In the genomic region with DNA sequence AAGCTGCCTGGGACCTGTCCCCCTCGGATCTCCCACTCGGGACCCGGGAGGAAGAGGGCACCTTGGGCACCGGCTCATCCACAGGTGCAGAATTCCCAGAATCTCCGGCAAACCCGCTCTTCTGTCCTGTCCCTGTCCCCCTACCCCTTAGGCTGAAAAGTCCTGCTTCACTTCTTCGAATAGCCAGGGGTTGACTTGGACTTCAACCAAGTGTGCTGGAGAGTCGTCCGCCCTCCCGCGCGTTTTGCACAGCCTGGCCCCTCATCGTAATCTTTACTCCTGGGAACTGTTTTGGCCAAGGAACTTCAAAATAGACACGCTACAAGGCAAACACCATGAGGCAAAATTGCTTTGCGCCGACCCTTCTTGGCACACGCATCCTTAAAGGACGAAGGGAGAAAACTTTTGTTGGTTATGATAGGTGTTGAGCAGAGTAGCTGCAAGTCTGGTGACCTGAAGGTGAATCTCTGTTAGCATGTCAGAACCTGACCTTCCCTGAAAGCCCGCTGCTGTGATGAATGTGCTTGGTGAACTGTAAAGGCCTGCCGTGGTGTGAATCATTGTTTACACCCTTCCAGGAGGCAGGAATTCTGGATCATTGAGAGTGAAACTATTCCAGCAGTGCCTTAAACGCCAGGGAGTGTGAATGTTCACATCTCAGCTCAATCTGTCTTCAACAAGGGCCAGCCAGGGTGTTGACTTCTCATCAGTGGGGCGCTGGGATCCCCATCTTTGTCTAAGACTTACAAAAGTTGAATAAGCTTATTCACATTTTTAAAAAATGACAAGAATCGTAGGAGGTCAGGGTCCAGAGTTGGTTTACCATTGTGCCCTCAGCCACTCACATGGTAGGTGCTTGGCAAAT, we compare ENCODE assay signal across 8 cellular contexts. TPM values are rescaled to one million over a fixed set of nuclear protein-coding genes. Genes with fewer than 3 reads are reported as not detected.
DNase-seq lines count a peak whose midpoint lies in the region; ATAC-seq and TF ChIP-seq lines count a peak whose summit lies in the region.

No MANE protein-coding gene starts in this region.

- no peaks in the 10 kb centered on the region for H3K36me3 Mint-ChIP-seq in effector memory CD8-positive, alpha-beta T cell (ENCODE audit: insufficient read depth)
- peaks cover 8% of the 10 kb centered on the region for H3K36me3 Mint-ChIP-seq in natural killer cell treated with Interleukin-12 subunit alpha and Interleukin-12 subunit beta and Interleukin-15 and Interleukin-18, amount 100 ng/mL, for 72 hours

- TF ChIP-seq RAD21 in SK-N-SH (IDR thresholded peaks at IDR 0.05; ENCODE audit: low read length), result no peak

- no peak overlapping the region for H2AFZ ChIP-seq in SK-N-SH (ENCODE audit: low read depth)

- TF ChIP-seq EP300 in SK-N-SH (IDR thresholded peaks at IDR 0.05; ENCODE audit: borderline replicate concordance in 1 of 2, low read depth in 1 of 2, low read length in 1 of 2), result no peak

- H3K4me1 ChIP-seq in SK-N-SH (ENCODE audit: control insufficient read depth in 1 of 2, insufficient read depth in 2 of 2, low read depth in 1 of 2, low read length in 1 of 2), result peaks cover 0 to 19% of the 10 kb centered on the region in 2 experiments; a peak in 2 of 4 replicates

- no peaks in the 10 kb centered on the region for H4K20me1 ChIP-seq in SK-N-SH (ENCODE audit: insufficient read depth)

- no peaks in the 10 kb centered on the region for H3K27me3 ChIP-seq in SK-N-SH (ENCODE audit: insufficient read depth)

- H3K9me3 ChIP-seq in SK-N-SH, result no peaks in the 10 kb centered on the region

- no peaks in the 10 kb centered on the region for H3K9me2 ChIP-seq in SK-N-SH

- CTCF ChIA-PET in SK-N-SH (lab: Yijun Ruan, JAX), result interaction anchor here (1.0 to 1.9 kb wide), 3 partner anchors 123 to 248 kb away, joined by 3 to 9 read pairs (median 6); no protein-coding TSS in a partner anchor

- ATAC-seq in SK-N-SH treated with all-trans-retinoic acid at 6 μM for 48 hours (no peak), GM18873 (IDR thresholded peaks at IDR 0.05; ENCODE audit: low FRiP score, unreplicated experiment) (no peak), HG02610 (IDR thresholded peaks at IDR 0.05; ENCODE audit: unreplicated experiment) (no peak), GM21447 (IDR thresholded peaks at IDR 0.05; ENCODE audit: unreplicated experiment) (no peak)
- ATAC-seq in effector memory CD8-positive, alpha-beta T cell (replicated peaks), result no peak
- no peak for ATAC-seq in natural killer cell treated with Interleukin-12 subunit alpha and Interleukin-12 subunit beta and Interleukin-15 and Interleukin-18, amount 100 ng/mL, for 72 hours

- H3K4me3 Mint-ChIP-seq in effector memory CD8-positive, alpha-beta T cell, result peak overlapping the region; percentile 73 to 81
- H3K4me3 Mint-ChIP-seq in natural killer cell treated with Interleukin-12 subunit alpha and Interleukin-12 subunit beta and Interleukin-15 and Interleukin-18, amount 100 ng/mL, for 72 hours, result peak overlapping the region; percentile 46

- 0 out of 2 replicates have a peak, but pooled peaks cover 12% of the 10 kb centered on the region for H3K79me2 ChIP-seq in SK-N-SH (ENCODE audit: insufficient read depth)

- no peaks in the 10 kb centered on the region for H3K36me3 ChIP-seq in SK-N-SH (replicated peaks in 1 of 2; ENCODE audit: control insufficient read depth in 1 of 2, insufficient read depth in 2 of 2, low read length in 1 of 2)

- peaks cover 0 to 5% of the 10 kb centered on the region in 2 donors for H3K4me1 Mint-ChIP-seq in effector memory CD8-positive, alpha-beta T cell (ENCODE audit: low read depth in 2 of 2)
- H3K4me1 Mint-ChIP-seq in natural killer cell treated with Interleukin-12 subunit alpha and Interleukin-12 subunit beta and Interleukin-15 and Interleukin-18, amount 100 ng/mL, for 72 hours (ENCODE audit: low read depth in 2 of 2), result peaks cover 0 to 5% of the 10 kb centered on the region in 2 donors

- H3F3A ChIP-seq in SK-N-SH (replicated peaks; ENCODE audit: insufficient read depth), result peaks cover under 1% of the 10 kb centered on the region

- H3K27ac ChIP-seq in SK-N-SH (ENCODE audit: low read depth in 2 of 2, low read length in 1 of 2), result no peak overlapping the region

- POLR2A ChIA-PET in SK-N-SH (lab: Yijun Ruan, JAX), result no interaction called here

- WGBS in SK-N-SH (ENCODE audit: low lambda C conversion rate), result 73% methylated on average over 21 of the region's 23 CpGs

- DNase-seq in SK-N-SH, result no peak
- peak; percentile 52 for DNase-seq in NCI-H345 (lab: John Stamatoyannopoulos, UW)
- DNase-seq in effector memory CD8-positive, alpha-beta T cell, result no peak
- no peak for DNase-seq in natural killer cell treated with Interleukin-12 subunit alpha and Interleukin-12 subunit beta and Interleukin-15 and Interleukin-18, amount 100 ng/mL, for 72 hours (ENCODE audit: low spot score)

- H3K9ac ChIP-seq in SK-N-SH, result no peak overlapping the region

- peaks cover 45 to 48% of the 10 kb centered on the region in 2 donors for H3K27me3 Mint-ChIP-seq in effector memory CD8-positive, alpha-beta T cell
- H3K27me3 Mint-ChIP-seq in natural killer cell treated with Interleukin-12 subunit alpha and Interleukin-12 subunit beta and Interleukin-15 and Interleukin-18, amount 100 ng/mL, for 72 hours, result peaks cover 38 to 43% of the 10 kb centered on the region in 2 donors

- peaks cover 0 to 6% of the 10 kb centered on the region in 2 donors for H3K9me3 Mint-ChIP-seq in effector memory CD8-positive, alpha-beta T cell
- peaks cover 5% of the 10 kb centered on the region for H3K9me3 Mint-ChIP-seq in natural killer cell treated with Interleukin-12 subunit alpha and Interleukin-12 subunit beta and Interleukin-15 and Interleukin-18, amount 100 ng/mL, for 72 hours

- H3K4me2 ChIP-seq in SK-N-SH, result peak overlapping the region; percentile 35; the same call in 1 of the 2 replicates

- H3K4me3 ChIP-seq in SK-N-SH (ENCODE audit: low read depth in 2 of 2, low read length in 1 of 2), result peak overlapping the region in 1 of 2 experiments; percentile 76; a peak in 2 of 4 replicates

- H3K27ac Mint-ChIP-seq in effector memory CD8-positive, alpha-beta T cell, result no peak overlapping the region
- no peak overlapping the region for H3K27ac Mint-ChIP-seq in natural killer cell treated with Interleukin-12 subunit alpha and Interleukin-12 subunit beta and Interleukin-15 and Interleukin-18, amount 100 ng/mL, for 72 hours

- TF ChIP-seq CTCF in SK-N-SH (IDR thresholded peaks at IDR 0.05), result no peak

TF ChIP-seq in SK-N-SH, 30 proteins besides CTCF, POLR2A, EP300 and RAD21 (continues in another document):
- TF ChIP-seq, protein P1, sequence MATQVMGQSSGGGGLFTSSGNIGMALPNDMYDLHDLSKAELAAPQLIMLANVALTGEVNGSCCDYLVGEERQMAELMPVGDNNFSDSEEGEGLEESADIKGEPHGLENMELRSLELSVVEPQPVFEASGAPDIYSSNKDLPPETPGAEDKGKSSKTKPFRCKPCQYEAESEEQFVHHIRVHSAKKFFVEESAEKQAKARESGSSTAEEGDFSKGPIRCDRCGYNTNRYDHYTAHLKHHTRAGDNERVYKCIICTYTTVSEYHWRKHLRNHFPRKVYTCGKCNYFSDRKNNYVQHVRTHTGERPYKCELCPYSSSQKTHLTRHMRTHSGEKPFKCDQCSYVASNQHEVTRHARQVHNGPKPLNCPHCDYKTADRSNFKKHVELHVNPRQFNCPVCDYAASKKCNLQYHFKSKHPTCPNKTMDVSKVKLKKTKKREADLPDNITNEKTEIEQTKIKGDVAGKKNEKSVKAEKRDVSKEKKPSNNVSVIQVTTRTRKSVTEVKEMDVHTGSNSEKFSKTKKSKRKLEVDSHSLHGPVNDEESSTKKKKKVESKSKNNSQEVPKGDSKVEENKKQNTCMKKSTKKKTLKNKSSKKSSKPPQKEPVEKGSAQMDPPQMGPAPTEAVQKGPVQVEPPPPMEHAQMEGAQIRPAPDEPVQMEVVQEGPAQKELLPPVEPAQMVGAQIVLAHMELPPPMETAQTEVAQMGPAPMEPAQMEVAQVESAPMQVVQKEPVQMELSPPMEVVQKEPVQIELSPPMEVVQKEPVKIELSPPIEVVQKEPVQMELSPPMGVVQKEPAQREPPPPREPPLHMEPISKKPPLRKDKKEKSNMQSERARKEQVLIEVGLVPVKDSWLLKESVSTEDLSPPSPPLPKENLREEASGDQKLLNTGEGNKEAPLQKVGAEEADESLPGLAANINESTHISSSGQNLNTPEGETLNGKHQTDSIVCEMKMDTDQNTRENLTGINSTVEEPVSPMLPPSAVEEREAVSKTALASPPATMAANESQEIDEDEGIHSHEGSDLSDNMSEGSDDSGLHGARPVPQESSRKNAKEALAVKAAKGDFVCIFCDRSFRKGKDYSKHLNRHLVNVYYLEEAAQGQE (IDR thresholded peaks at IDR 0.05; ENCODE audit: low read depth, low read length), result no peak
- TF ChIP-seq MEF2A (IDR thresholded peaks at IDR 0.05; ENCODE audit: borderline replicate concordance, low read depth), result no peak

TF ChIP-seq in SK-N-SH treated with all-trans-retinoic acid at 6 μM for 48 hours, 23 proteins besides CTCF, POLR2A, EP300 and RAD21 (continues in another document):
- no peak for TF ChIP-seq CREB5 (CRISPR knock-in tag; IDR thresholded peaks at IDR 0.05; ENCODE audit: low read depth)
- no peak for TF ChIP-seq TCF4 (CRISPR knock-in tag; IDR thresholded peaks at IDR 0.05; ENCODE audit: borderline replicate concordance)
- no peak for TF ChIP-seq ARNTL (CRISPR knock-in tag; IDR thresholded peaks at IDR 0.05; ENCODE audit: borderline replicate concordance, low read depth)

RNA-seq across cellular contexts. Expression of gene RAPGEF5, which starts 0.6 kb away (rescaled TPM):
- 1.2 and 1.8 TPM in 2 replicates for polyA plus RNA-seq in SK-N-SH (2012; rRNA removed)
- polyA plus RNA-seq in SK-N-SH (2012; cell fraction: cytosol; rRNA removed), result 1.6 and 1.7 TPM in 2 replicates
- polyA plus RNA-seq in SK-N-SH (2012; cell fraction: nucleus; rRNA removed), result 2.2 and 3.3 TPM in 2 replicates
- 1 to 10 TPM in 1 of 2 donors, under 1 TPM in 1; 0.26 to 1.1 TPM for total RNA-seq in natural killer cell treated with Interleukin-12 subunit alpha and Interleukin-12 subunit beta and Interleukin-15 and Interleukin-18, amount 100 ng/mL, for 72 hours
